8 cellular contexts compared by ENCODE assay signal in the genomic region with DNA sequence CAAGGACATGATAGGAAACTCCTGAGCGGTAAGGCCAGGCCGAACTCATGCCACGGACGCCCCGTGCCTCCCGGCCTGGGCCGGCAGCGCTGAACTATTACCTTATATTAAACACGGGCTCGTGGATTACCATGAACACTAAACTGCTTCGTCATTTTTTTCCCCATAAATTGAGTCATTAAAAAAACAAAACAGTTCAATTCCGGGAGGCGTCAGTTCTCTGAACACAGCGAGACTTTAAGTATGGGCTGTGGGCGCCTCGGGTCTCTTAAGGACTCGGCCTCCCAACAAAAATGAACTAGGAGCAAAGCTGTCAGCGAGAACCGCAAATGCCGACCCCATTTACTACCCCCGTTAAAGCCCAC. TPM values are rescaled to one million over a fixed set of nuclear protein-coding genes. Genes with fewer than 3 reads are reported as not detected.
DNase-seq lines count a peak whose midpoint lies in the region; ATAC-seq and TF ChIP-seq lines count a peak whose summit lies in the region.

No MANE protein-coding gene starts in this region.

- ATAC-seq in GM18505 (IDR thresholded peaks at IDR 0.05; ENCODE audit: unreplicated experiment) (no peak), HG03108 (IDR thresholded peaks at IDR 0.05; ENCODE audit: unreplicated experiment) (no peak)

- H3K4me3 ChIP-seq in GM08714 (ENCODE audit: low read length) = peak overlapping the region; percentile 96
- H3K4me3 ChIP-seq in MG63 = peak overlapping the region; percentile 90
- H3K4me3 ChIP-seq in astrocyte of the cerebellum (ENCODE audit: low read depth, low read length) = peak overlapping the region; percentile 92

- no peaks in the 10 kb centered on the region for H3K9me3 ChIP-seq in MG63

- H3K27me3 ChIP-seq in MG63 = peaks cover 9% of the 10 kb centered on the region

- H3K4me3 Mint-ChIP-seq in immature natural killer cell = peak overlapping the region; percentile 81 to 92 (median 89)

- H3K27ac Mint-ChIP-seq in immature natural killer cell = peak overlapping the region; percentile 72 to 87 (median 84)

- H3K27me3 Mint-ChIP-seq in immature natural killer cell (ENCODE audit: low read depth in 3 of 3) = peaks cover 6 to 11% (median 9%) of the 10 kb centered on the region in 3 donors

- no peaks in the 10 kb centered on the region for H3K9me3 Mint-ChIP-seq in immature natural killer cell

- DNase-seq in MG63 (peak; percentile 28), astrocyte of the cerebellum (ENCODE audit: low read depth) (peak; percentile 40), immature natural killer cell (no peak), DMS79 (lab: John Stamatoyannopoulos, UW) (no peak)
- DNase-seq in stimulated activated CD4-positive, alpha-beta T cell treated with anti-CD3 and anti-CD28 coated beads, Interleukin-12 subunit alpha, Interleukin-12 subunit beta, amount 100 ng/mL, for 48 hours (ENCODE audit: low read depth in 2 of 3, low spot score in 1 of 3) = peak in 2 of 3 donors; percentile 21 to 40

- H3K36me3 Mint-ChIP-seq in immature natural killer cell = peaks cover 1 to 10% (median 9%) of the 10 kb centered on the region in 3 donors

- no peak for TF ChIP-seq POLR2A in GM18505 (IDR thresholded peaks at IDR 0.05; ENCODE audit: borderline replicate concordance, extremely low read depth, insufficient read depth, insufficient read length)

- peaks cover 16 to 29% of the 10 kb centered on the region in 2 donors for H3K4me1 Mint-ChIP-seq in immature natural killer cell

- H3K36me3 ChIP-seq in MG63 = peaks cover 20% of the 10 kb centered on the region

- in situ Hi-C loops in astrocyte of the cerebellum (cut with HindIII; ENCODE audit: low sequenced_read_pairs) = no loop called here

- no peak for TF ChIP-seq CTCF in astrocyte of the cerebellum (IDR thresholded peaks at IDR 0.05; ENCODE audit: low read depth, low read length, missing control alignments)

RNA-seq across cellular contexts. Expression of a gene that starts 0.5 kb away (rescaled TPM):
- 61.2 and 85.3 TPM in 2 replicates for total RNA-seq in MG63 (2014; rRNA removed; shearing (Covaris generic); ENCODE audit: low replicate concordance)
- polyA plus RNA-seq in immature natural killer cell = 10 to 100 TPM; 25.4 to 52.5 (median 35.2) TPM

Comparison
In these comparisons a context has a peak if more than half of its experiments do, and no peak if none do; other contexts are left out.
1. DNase-seq: peak in MG63 (single experiment), astrocyte of the cerebellum (single experiment) and stimulated activated CD4-positive, alpha-beta T cell treated with anti-CD3 and anti-CD28 coated beads, Interleukin-12 subunit alpha, Interleukin-12 subunit beta, amount 100 ng/mL, for 48 hours (2 of 3); none in immature natural killer cell (0 of 3) and DMS79 (single experiment).
2. Peak in every context shown above with its lines, with median percentiles within 50 percentile points of each other: H3K4me3 ChIP-seq.